Comparison of ENCODE assay signal across 24 cellular contexts in genomic region chr1:203264052-203264501, GRCh38. TPM values are rescaled to one million over a fixed set of nuclear protein-coding genes. Genes with fewer than 3 reads are reported as not detected.
DNase-seq lines count a peak whose midpoint lies in the region; ATAC-seq and TF ChIP-seq lines count a peak whose summit lies in the region.
"Had no signal": no experiment of that assay in that cellular context is flagged by ENCODE, and none has a peak within 500 bp of the region (broad histone marks: within the 10 kb centered on the region; RNA-seq: fewer than 3 reads in every experiment).

No MANE protein-coding gene starts in this region.

- TF ChIP-seq EP300 in sigmoid colon (IDR thresholded peaks at IDR 0.05) = no peak

- no peak overlapping the region for H3K4me3 ChIP-seq in BJ (ENCODE audit: low read depth, low read length)
- no peak overlapping the region for H3K4me3 ChIP-seq in MG63
- H3K4me3 ChIP-seq in dorsolateral prefrontal cortex = no peak overlapping the region
- H3K4me3 ChIP-seq in sigmoid colon = no peak overlapping the region
- H3K4me3 ChIP-seq: adrenal gland, skin epidermis, thoracic aorta had no signal

- H3K36me3 ChIP-seq in BJ (ENCODE audit: control insufficient read depth, insufficient read depth, low read length) (no peaks in the 10 kb centered on the region), MG63 (no peaks in the 10 kb centered on the region), sigmoid colon (no peaks in the 10 kb centered on the region)
- H3K36me3 ChIP-seq: adrenal gland, thoracic aorta had no signal

- no peak for TF ChIP-seq POLR2A in sigmoid colon (IDR thresholded peaks at IDR 0.05)

- TF ChIP-seq CTCF in BJ (IDR thresholded peaks at IDR 0.05; ENCODE audit: insufficient read depth, low read depth, low read length) (no peak), dorsolateral prefrontal cortex (IDR thresholded peaks at IDR 0.05 in 54 of 56, conservative IDR thresholded peaks at IDR 0.05 in 2 of 56; ENCODE audit: low read depth in 1 of 56, partially characterized antibody in 56 of 56) (no peak), sigmoid colon (IDR thresholded peaks at IDR 0.05) (no peak)

- peak; percentile 39 for DNase-seq in BJ (ENCODE audit: low read depth)
- DNase-seq in MG63 = peak; percentile 34
- no peak for DNase-seq in dorsolateral prefrontal cortex
- peak; percentile 58 for DNase-seq in sigmoid colon
- no peak for DNase-seq in activated CD4-positive, alpha-beta T cell treated with anti-CD3 and anti-CD28 coated beads, Interleukin-2, amount 50 U/mL, for 4 hours
- DNase-seq in left ventricle myocardium superior = no peak
- no peak for DNase-seq in kidney tubule cell (ENCODE audit: low spot score)
- DNase-seq: activated B cell treated with CpG ODN at 0.5 μM for 24 hours; activated CD4-positive, alpha-beta memory T cell treated with anti-CD3 and anti-CD28 coated beads, Interleukin-2, amount 10 ng/mL, durations not matched to agents 7 days and 5 days; activated gamma-delta T cell; activated T-cell treated with anti-CD3 and anti-CD28 coated beads for 4 hours; adrenal gland; Caco-2; DMS79 treated with DMSO at 0.1 percent for 48 hours; hippocampal formation; NCI-H2107; NCI-H510A treated with DMSO at 0.1 percent for 48 hours; posterior cingulate gyrus; stimulated activated CD4-positive, alpha-beta T cell treated with anti-CD3 and anti-CD28 coated beads, Interleukin-2, amount 100 ng/mL, for 24 hours; stimulated activated naive B cell treated with anti-CD40 and anti-IgM and Interleukin-4, amounts not matched to agents 10 μg/mL and 1 μg/mL and 100 μg/mL, for 72 hours had no signal

- H3K27ac ChIP-seq in dorsolateral prefrontal cortex (peak overlapping the region in 36 of 59 donors; percentile 6 to 83 (median 62)), sigmoid colon (no peak overlapping the region)
- H3K27ac ChIP-seq: adrenal gland had no signal

- 76 to 80% methylated on average over 6 of the region's 6 CpGs for WGBS in sigmoid colon, 2 donors

- H3K4me1 ChIP-seq in sigmoid colon = peaks cover 0 to 6% (median 5%) of the 10 kb centered on the region in 4 donors
- H3K4me1 ChIP-seq: Caco-2 had no signal

- intact Hi-C loops in dorsolateral prefrontal cortex (cut with DNase I) = no loop called here
- intact Hi-C loops in sigmoid colon (cut with DNase I) = no loop called here
- intact Hi-C loops in left ventricle myocardium superior (cut with micrococcal nuclease) = no loop called here

- no peaks in the 10 kb centered on the region for H3K9me3 ChIP-seq in MG63
- no peaks in the 10 kb centered on the region for H3K9me3 ChIP-seq in sigmoid colon
- H3K9me3 ChIP-seq: adrenal gland, Caco-2, thoracic aorta had no signal

- ATAC-seq in left ventricle myocardium superior (no peak), HG02973 (IDR thresholded peaks at IDR 0.05; ENCODE audit: unreplicated experiment) (no peak)

- CTCF ChIA-PET in BJ (lab: Yijun Ruan, JAX) = interaction anchor here (0.6 to 20.3 kb wide), 11 partner anchors 9 to 254 kb away, joined by 3 to 484 read pairs (median 3); no protein-coding TSS in a partner anchor

- peaks cover 2% of the 10 kb centered on the region; the same call in 1 of the 2 replicates for H3K27me3 ChIP-seq in BJ (ENCODE audit: control insufficient read depth, insufficient read depth, low read length)
- H3K27me3 ChIP-seq in MG63 = no peaks in the 10 kb centered on the region; the same call in 1 of the 2 replicates
- H3K27me3 ChIP-seq in dorsolateral prefrontal cortex = no peaks in the 10 kb centered on the region
- no peaks in the 10 kb centered on the region for H3K27me3 ChIP-seq in sigmoid colon

- POLR2A ChIA-PET in BJ (lab: Charles Lee) = no interaction called here

RNA-seq across cellular contexts. Expression of gene CHIT1, which starts 34.6 kb away (rescaled TPM):
- polyA plus RNA-seq in BJ (2011; rRNA removed) (not detected in 2 replicates), sigmoid colon (under 1 TPM in 1 of 3 donors, not detected in 2; 0.98 TPM)
- not detected in 2 replicates for polyA minus RNA-seq in BJ (2011; rRNA and poly(A)+ RNA removed)
- total RNA-seq in MG63 (2014; rRNA removed; shearing (Covaris generic); ENCODE audit: low replicate concordance) = not detected in 2 replicates
- total RNA-seq in dorsolateral prefrontal cortex (1 to 10 TPM in 92 of 120 experiments, under 1 TPM in 24, not detected in 4; 0.17 to 6.8 (median 1.6) TPM), sigmoid colon (not detected), left ventricle myocardium superior (not detected)
- total RNA-seq: Caco-2, neural crest cell had no signal

RNA-seq across cellular contexts. Expression of gene BTG2, which starts 41.2 kb away (rescaled TPM):
- polyA plus RNA-seq in BJ (2011; rRNA removed) (22.8 and 23.7 TPM in 2 replicates), sigmoid colon (10 to 100 TPM; 37.2 to 81.0 (median 63.7) TPM)
- 9.9 and 17.3 TPM in 2 replicates for polyA minus RNA-seq in BJ (2011; rRNA and poly(A)+ RNA removed)
- 0.10 and 2.0 TPM in 2 replicates for total RNA-seq in MG63 (2014; rRNA removed; shearing (Covaris generic); ENCODE audit: low replicate concordance)
- total RNA-seq in dorsolateral prefrontal cortex (100 to 1,000 TPM in 3 of 120 experiments, 10 to 100 TPM in 117; 21.2 to 122 (median 33.4) TPM), sigmoid colon (100 to 1,000 TPM in 3 of 4 donors, 10 to 100 TPM in 1; 66.0 to 397 (median 180) TPM), left ventricle myocardium superior (41.3 TPM)

Comparison
In these comparisons a context has a peak if more than half of its experiments do, and no peak if none do; other contexts are left out.
1. DNase-seq: peak in BJ (single experiment), MG63 (single experiment) and sigmoid colon (single experiment); none in dorsolateral prefrontal cortex (0 of 10), activated CD4-positive, alpha-beta T cell treated with anti-CD3 and anti-CD28 coated beads, Interleukin-2, amount 50 U/mL, for 4 hours (0 of 2), left ventricle myocardium superior (single experiment) and kidney tubule cell (single experiment).
2. H3K27ac ChIP-seq: peak in dorsolateral prefrontal cortex (36 of 59); none in sigmoid colon (0 of 4).